Comparison of ENCODE assay signal across 21 cellular contexts in the genomic region with DNA sequence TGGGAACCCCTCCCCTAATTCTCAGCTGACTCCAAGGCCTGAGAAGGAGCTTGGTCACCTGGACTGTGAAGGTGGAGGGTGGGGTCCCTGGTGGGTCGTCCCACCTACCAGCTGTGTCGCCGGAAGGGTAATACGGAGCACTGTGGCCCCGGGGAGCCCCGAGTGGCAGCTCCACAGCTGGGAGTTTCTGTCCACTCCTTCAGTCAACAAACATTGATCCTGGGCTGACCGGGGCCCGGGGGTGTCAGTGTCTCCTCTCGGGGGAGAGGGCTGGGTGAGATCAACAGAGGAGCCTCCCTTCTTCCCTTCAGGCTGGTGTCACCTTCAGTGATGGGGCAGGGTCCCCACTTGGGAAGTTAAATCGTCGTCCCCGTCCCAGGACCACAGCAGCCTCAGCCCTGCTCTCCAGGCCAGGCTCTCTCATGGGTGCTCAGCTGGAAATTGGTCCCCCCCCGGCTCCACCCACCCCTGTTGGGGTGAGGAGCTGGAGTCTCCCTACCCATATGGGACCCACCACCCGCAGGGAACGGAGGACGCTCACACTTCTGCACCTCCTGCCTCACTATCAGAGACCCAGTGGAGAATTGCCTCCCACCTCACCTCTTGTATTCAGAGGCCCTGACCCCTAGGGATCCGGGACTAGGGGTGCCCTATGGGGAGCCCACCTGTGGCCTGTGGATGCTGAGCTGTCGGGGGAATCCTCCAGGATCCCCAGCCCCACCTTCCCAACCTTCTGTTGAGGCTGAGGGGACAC. TPM values are rescaled to one million over a fixed set of nuclear protein-coding genes. Genes with fewer than 3 reads are reported as not detected.
A peak's percentile ranks its signal among the peaks of the same experiment; 100 is the strongest.
DNase-seq lines count a peak whose midpoint lies in the region; ATAC-seq, FAIRE-seq and TF ChIP-seq lines count a peak whose summit lies in the region.
"Had no signal": no experiment of that assay in that cellular context is flagged by ENCODE, and none has a peak within 500 bp of the region (broad histone marks: within the 10 kb centered on the region; RNA-seq: fewer than 3 reads in every experiment).

No MANE protein-coding gene starts in this region.

- POLR2A ChIA-PET in HepG2 (lab: Yijun Ruan, JAX) = interaction anchor here (0.9 to 1.7 kb wide), 10 partner anchors 9 to 195 kb away, joined by 3 to 7 read pairs (median 4); partner anchors contain the start of genes ALYREF, ANAPC11 and MCRIP1

- TF ChIP-seq EP300 in HepG2 (IDR thresholded peaks at IDR 0.05; ENCODE audit: low read depth in 2 of 2, low read length in 2 of 2) = no peak
- no peak for TF ChIP-seq EP300 in HepG2 (CRISPR knock-in tag; IDR thresholded peaks at IDR 0.05; ENCODE audit: borderline replicate concordance)

- H4K8ac ChIP-seq in neuronal stem cell (ENCODE audit: low read depth, low read length) = no peak overlapping the region

- H2BK15ac ChIP-seq in neuronal stem cell (ENCODE audit: low read length) = peak overlapping the region; percentile 49

- no peak for FAIRE-seq in HepG2 (lab: Jason Lieb, UNC)
- FAIRE-seq: G401.6, GM12892, GM18507 had no signal

- BruUV-seq in HepG2 (replicated peaks; lab: Mats Ljungman, UMichigan) = no TSS peak

- H3K4me2 ChIP-seq in HepG2 (ENCODE audit: low read depth, low read length) (no peak overlapping the region), neuronal stem cell (ENCODE audit: insufficient read depth, low read length, poor library complexity, severe bottlenecking) (no peak overlapping the region)

- DNase-seq in H7 (peak; percentile 60), WERI-Rb-1 (peak; percentile 20), HepG2 (ENCODE audit: low spot score) (no peak), neuronal stem cell (ENCODE audit: low spot score) (no peak), DMS53 (lab: John Stamatoyannopoulos, UW) (no peak), HK-2 (ENCODE audit: unreplicated experiment) (no peak)
- DNase-seq: ACHN; BE2C; C1 segment of cervical spinal cord; CD4-positive, CD25-positive, alpha-beta regulatory T cell; CD8-positive, alpha-beta memory T cell; COR-L47; DMS 273 treated with DMSO at 0.1 percent for 48 hours; HCEC 1CT; HFFc6 had no signal

- no peak overlapping the region; the same call in 1 of the 2 replicates for H3K27ac ChIP-seq in WERI-Rb-1
- no peak overlapping the region for H3K27ac ChIP-seq in HepG2 (ENCODE audit: extremely low read length, insufficient read depth, low read length)
- no peak overlapping the region for H3K27ac ChIP-seq in neuronal stem cell (replicated peaks; ENCODE audit: low read length)

- TF ChIP-seq RAD21 in HepG2 (CRISPR knock-in tag; IDR thresholded peaks at IDR 0.05) = no peak

- CTCF ChIA-PET in HepG2 (lab: Yijun Ruan, JAX; ENCODE audit: low intra/inter-chr PET ratio, low total read pairs) = no interaction called here

- no peak overlapping the region for H3K4me3 ChIP-seq in H7 (ENCODE audit: insufficient read depth, low read depth, low read length)
- no peak overlapping the region for H3K4me3 ChIP-seq in WERI-Rb-1 (ENCODE audit: low read depth, low read length)
- no peak overlapping the region for H3K4me3 ChIP-seq in HepG2 (replicated peaks in 1 of 3; ENCODE audit: insufficient read depth in 1 of 3, low read depth in 2 of 3, low read length in 3 of 3)
- no peak overlapping the region for H3K4me3 ChIP-seq in neuronal stem cell (ENCODE audit: low read length in 2 of 2)

- TF ChIP-seq POLR2A in HepG2 (IDR thresholded peaks at IDR 0.05; ENCODE audit: insufficient read depth in 1 of 2, low read depth in 2 of 2, low read length in 2 of 2) = no peak

- H3K9ac ChIP-seq in HepG2 (ENCODE audit: insufficient read depth, low read depth, low read length) (no peak overlapping the region), neuronal stem cell (ENCODE audit: low read depth, low read length, poor library complexity) (no peak overlapping the region)

- TF ChIP-seq CTCF in WERI-Rb-1 (IDR thresholded peaks at IDR 0.05; ENCODE audit: low read depth, low read length) = no peak
- TF ChIP-seq CTCF in HepG2 (CRISPR knock-in tag; IDR thresholded peaks at IDR 0.05) = no peak

- ATAC-seq in HepG2 = peak; percentile 2; the same call in 1 of the 3 replicates
- ATAC-seq in GM18909 (IDR thresholded peaks at IDR 0.05; ENCODE audit: poor library complexity, unreplicated experiment) = no peak

- H4K91ac ChIP-seq in neuronal stem cell (ENCODE audit: low read depth, low read length, poor library complexity) = no peak overlapping the region

- H2AFZ ChIP-seq in HepG2 (ENCODE audit: low read length) (no peak overlapping the region), neuronal stem cell (ENCODE audit: low read length) (no peak overlapping the region)

- in situ Hi-C loops in HepG2 (cut with HindIII; ENCODE audit: extremely low pct_ligation_motif_present, low pct_unique_long_range_greater_than_20kb) = no loop called here

- no peak overlapping the region for H2BK5ac ChIP-seq in neuronal stem cell (ENCODE audit: low read length)

- peaks cover 13% of the 10 kb centered on the region for H3K9me3 ChIP-seq in WERI-Rb-1 (ENCODE audit: severe bottlenecking)
- H3K9me3 ChIP-seq in HepG2 (ENCODE audit: low read length) = no peaks in the 10 kb centered on the region
- H3K9me3 ChIP-seq in neuronal stem cell (replicated peaks in 1 of 2; ENCODE audit: control insufficient read depth in 2 of 2, insufficient read depth in 1 of 2, low read depth in 1 of 2, low read length in 2 of 2) = peaks cover 4 to 10% of the 10 kb centered on the region in 2 donors

- no peaks in the 10 kb centered on the region for H3K79me2 ChIP-seq in HepG2 (ENCODE audit: insufficient read depth, low read length)

- peak overlapping the region; percentile 20 for H3K23ac ChIP-seq in neuronal stem cell (ENCODE audit: low read depth, low read length, poor library complexity)

- peaks cover 38% of the 10 kb centered on the region for H3K4me1 ChIP-seq in HepG2 (ENCODE audit: insufficient read depth, low read length)
- H3K4me1 ChIP-seq in neuronal stem cell (ENCODE audit: control insufficient read depth in 2 of 2, insufficient read depth in 1 of 2, low read depth in 1 of 2, low read length in 2 of 2) = peaks cover 2 to 7% of the 10 kb centered on the region in 2 donors
- H3K4me1 ChIP-seq: BE2C had no signal

- H3K18ac ChIP-seq in neuronal stem cell (ENCODE audit: low read length) = no peak overlapping the region

- peak overlapping the region; percentile 23 for H3K4ac ChIP-seq in neuronal stem cell (ENCODE audit: low read length)

- no peak overlapping the region for H2BK12ac ChIP-seq in neuronal stem cell (ENCODE audit: low read length)

- 21% methylated on average over 15 of the region's 18 CpGs for WGBS in HepG2 (ENCODE audit: low lambda C conversion rate)
- WGBS in neuronal stem cell (ENCODE audit: extremely low coverage in 2 of 2, insufficient read length in 2 of 2, insufficient replicate concordance in 1 of 2), 2 donors = no CpG with 5 or more reads among the region's 18 CpGs

- H3K27me3 ChIP-seq in H7 (ENCODE audit: control insufficient read depth, insufficient read depth, low read length) = peaks cover 57% of the 10 kb centered on the region
- peaks cover 5% of the 10 kb centered on the region for H3K27me3 ChIP-seq in WERI-Rb-1 (ENCODE audit: insufficient read depth, low read depth, severe bottlenecking)
- peaks cover 25 to 86% of the 10 kb centered on the region in 2 experiments for H3K27me3 ChIP-seq in HepG2 (ENCODE audit: control insufficient read depth in 1 of 2, insufficient read depth in 2 of 2, low read length in 2 of 2)
- H3K27me3 ChIP-seq in neuronal stem cell (ENCODE audit: control insufficient read depth in 3 of 3, insufficient read depth in 3 of 3, low read depth in 1 of 3, low read length in 3 of 3) = peaks cover 20 to 91% (median 70%) of the 10 kb centered on the region in 3 experiments

- intact Hi-C loops in HepG2 (cut with micrococcal nuclease; ENCODE audit: unreplicated experiment) = no loop called here

- H3K36me3 ChIP-seq in H7 (replicated peaks; ENCODE audit: control insufficient read depth, insufficient read depth, low read length) = no peaks in the 10 kb centered on the region
- H3K36me3 ChIP-seq in WERI-Rb-1 = no peaks in the 10 kb centered on the region
- H3K36me3 ChIP-seq in HepG2 (replicated peaks in 1 of 2; ENCODE audit: control insufficient read depth in 1 of 2, insufficient read depth in 2 of 2, low read length in 2 of 2) = no peaks in the 10 kb centered on the region
- no peaks in the 10 kb centered on the region for H3K36me3 ChIP-seq in neuronal stem cell (replicated peaks in 1 of 2; ENCODE audit: control insufficient read depth in 2 of 2, insufficient read depth in 2 of 2, low read length in 2 of 2)
- H3K36me3 ChIP-seq: BE2C had no signal

- H3K79me1 ChIP-seq in neuronal stem cell (ENCODE audit: low read depth, low read length) = peaks cover 7% of the 10 kb centered on the region

- no peaks in the 10 kb centered on the region for H4K20me1 ChIP-seq in HepG2 (ENCODE audit: insufficient read depth, low read length)

- H2AK5ac ChIP-seq in neuronal stem cell (ENCODE audit: low read depth, low read length) = peak overlapping the region; percentile 53

- no peak overlapping the region for H3K14ac ChIP-seq in neuronal stem cell (ENCODE audit: low read length)

- no peak overlapping the region for H2BK120ac ChIP-seq in neuronal stem cell (ENCODE audit: low read depth, low read length)

RNA-seq across cellular contexts. Expression of gene GCGR, which starts 1.9 kb away (rescaled TPM):
- 0.07 and 0.11 TPM in 2 replicates for total RNA-seq in H7 (2014; rRNA removed; shearing (Covaris generic))
- total RNA-seq in HepG2 (2016; rRNA removed; fragmentation: Illumina TruSeq; extraction: Trizol) = 0.13 TPM in 1 of 2 replicates, not detected in the other
- total RNA-seq in HepG2 (2016; cell fraction: cytosol; rRNA removed; fragmentation: Illumina TruSeq; extraction: Trizol; ENCODE audit: low read depth) = not detected in 2 replicates
- 0.15 TPM in 1 of 2 replicates, not detected in the other for total RNA-seq in HepG2 (2016; cell fraction: insoluble cytoplasmic fraction; rRNA removed; fragmentation: Illumina TruSeq; extraction: Trizol)
- total RNA-seq in HepG2 (2016; cell fraction: membrane; rRNA removed; fragmentation: Illumina TruSeq; extraction: Trizol) = not detected in 2 replicates
- 0.31 TPM in 1 of 2 replicates, not detected in the other for total RNA-seq in HepG2 (2016; cell fraction: nucleus; rRNA removed; fragmentation: Illumina TruSeq; extraction: Trizol)
- polyA plus RNA-seq in HepG2 (2011; rRNA removed) = 0.04 and 0.27 TPM in 2 replicates
- polyA plus RNA-seq in HepG2 (2011; cell fraction: cytosol; rRNA removed) = 0.10 and 0.12 TPM in 2 replicates
- 4.7 and 5.5 TPM in 2 replicates for polyA plus RNA-seq in HepG2 (2011; cell fraction: nucleus; rRNA removed)
- polyA plus RNA-seq in HepG2 (2012) = 0.07 and 0.27 TPM in 2 replicates
- not detected in 2 replicates for polyA plus RNA-seq in HepG2 (2016; cell fraction: cytosol; fragmentation: Illumina TruSeq; extraction: Trizol; ENCODE audit: low read depth)
- not detected in 2 replicates for polyA plus RNA-seq in HepG2 (2016; cell fraction: insoluble cytoplasmic fraction; fragmentation: Illumina TruSeq; extraction: Trizol; ENCODE audit: low read depth)
- polyA plus RNA-seq in HepG2 (2016; cell fraction: membrane; fragmentation: Illumina TruSeq; extraction: Trizol; ENCODE audit: low read depth) = not detected in 2 replicates
- 0.31 and 0.60 TPM in 2 replicates for polyA plus RNA-seq in HepG2 (2016; cell fraction: nucleus; fragmentation: Illumina TruSeq; extraction: Trizol; ENCODE audit: insufficient read depth, low read depth)
- polyA minus RNA-seq in HepG2 (2011; rRNA and poly(A)+ RNA removed; ENCODE audit: low replicate concordance) = 0.14 and 0.26 TPM in 2 replicates
- not detected in 2 replicates for polyA minus RNA-seq in HepG2 (2011; cell fraction: cytosol; rRNA and poly(A)+ RNA removed)
- 0.52 and 0.87 TPM in 2 replicates for polyA minus RNA-seq in HepG2 (2011; cell fraction: nucleus; rRNA and poly(A)+ RNA removed)
- 0.40 TPM for polyA plus RNA-seq in neuronal stem cell (2013, experiment 1 of 2)
- 0.50 TPM for polyA plus RNA-seq in neuronal stem cell (2013, experiment 2 of 2)
- total RNA-seq: A172; CD4-positive, CD25-positive, alpha-beta regulatory T cell; CD8-positive, alpha-beta memory T cell; H4; HFFc6 had no signal
- polyA plus RNA-seq: CD4-positive, CD25-positive, alpha-beta regulatory T cell; CD8-positive, alpha-beta memory T cell had no signal

RNA-seq across cellular contexts. Expression of gene MCRIP1, which starts 27.2 kb away (rescaled TPM):
- total RNA-seq in H7 (2014; rRNA removed; shearing (Covaris generic)) = 180 and 204 TPM in 2 replicates
- total RNA-seq in HepG2 (2016; rRNA removed; fragmentation: Illumina TruSeq; extraction: Trizol) = 76.1 and 84.9 TPM in 2 replicates
- total RNA-seq in HepG2 (2016; cell fraction: cytosol; rRNA removed; fragmentation: Illumina TruSeq; extraction: Trizol; ENCODE audit: low read depth) = 74.8 and 93.7 TPM in 2 replicates
- total RNA-seq in HepG2 (2016; cell fraction: insoluble cytoplasmic fraction; rRNA removed; fragmentation: Illumina TruSeq; extraction: Trizol) = 73.6 and 90.1 TPM in 2 replicates
- 97.9 and 116 TPM in 2 replicates for total RNA-seq in HepG2 (2016; cell fraction: membrane; rRNA removed; fragmentation: Illumina TruSeq; extraction: Trizol)
- total RNA-seq in HepG2 (2016; cell fraction: nucleus; rRNA removed; fragmentation: Illumina TruSeq; extraction: Trizol) = 29.3 and 32.8 TPM in 2 replicates
- 79.7 and 113 TPM in 2 replicates for polyA plus RNA-seq in HepG2 (2011; rRNA removed)
- 95.7 and 150 TPM in 2 replicates for polyA plus RNA-seq in HepG2 (2011; cell fraction: cytosol; rRNA removed)
- polyA plus RNA-seq in HepG2 (2011; cell fraction: nucleus; rRNA removed) = 122 and 140 TPM in 2 replicates
- 44.7 and 56.7 TPM in 2 replicates for polyA plus RNA-seq in HepG2 (2012)
- 77.4 and 92.8 TPM in 2 replicates for polyA plus RNA-seq in HepG2 (2016; cell fraction: cytosol; fragmentation: Illumina TruSeq; extraction: Trizol; ENCODE audit: low read depth)
- polyA plus RNA-seq in HepG2 (2016; cell fraction: insoluble cytoplasmic fraction; fragmentation: Illumina TruSeq; extraction: Trizol; ENCODE audit: low read depth) = 75.3 and 82.0 TPM in 2 replicates
- 86.8 and 108 TPM in 2 replicates for polyA plus RNA-seq in HepG2 (2016; cell fraction: membrane; fragmentation: Illumina TruSeq; extraction: Trizol; ENCODE audit: low read depth)
- polyA plus RNA-seq in HepG2 (2016; cell fraction: nucleus; fragmentation: Illumina TruSeq; extraction: Trizol; ENCODE audit: insufficient read depth, low read depth) = 63.7 and 68.1 TPM in 2 replicates
- 1.6 and 50.7 TPM in 2 replicates for polyA minus RNA-seq in HepG2 (2011; rRNA and poly(A)+ RNA removed; ENCODE audit: low replicate concordance)
- 39.9 and 44.0 TPM in 2 replicates for polyA minus RNA-seq in HepG2 (2011; cell fraction: cytosol; rRNA and poly(A)+ RNA removed)
- 12.4 and 13.7 TPM in 2 replicates for polyA minus RNA-seq in HepG2 (2011; cell fraction: nucleus; rRNA and poly(A)+ RNA removed)
- polyA plus RNA-seq in neuronal stem cell (2013, experiment 1 of 2) = 145 TPM
- polyA plus RNA-seq in neuronal stem cell (2013, experiment 2 of 2) = 137 TPM

RNA-seq across cellular contexts. Expression of gene PPP1R27, which starts 29.0 kb away (rescaled TPM):
- total RNA-seq in H7 (2014; rRNA removed; shearing (Covaris generic)) = not detected in 2 replicates
- total RNA-seq in HepG2 (2016; rRNA removed; fragmentation: Illumina TruSeq; extraction: Trizol) = 0.69 and 1.00 TPM in 2 replicates
- total RNA-seq in HepG2 (2016; cell fraction: cytosol; rRNA removed; fragmentation: Illumina TruSeq; extraction: Trizol; ENCODE audit: low read depth) = 0.71 and 2.3 TPM in 2 replicates
- total RNA-seq in HepG2 (2016; cell fraction: insoluble cytoplasmic fraction; rRNA removed; fragmentation: Illumina TruSeq; extraction: Trizol) = 1.3 TPM in 1 of 2 replicates, not detected in the other
- total RNA-seq in HepG2 (2016; cell fraction: membrane; rRNA removed; fragmentation: Illumina TruSeq; extraction: Trizol) = 1.00 and 1.2 TPM in 2 replicates
- 0.91 and 1.8 TPM in 2 replicates for total RNA-seq in HepG2 (2016; cell fraction: nucleus; rRNA removed; fragmentation: Illumina TruSeq; extraction: Trizol)
- 0.17 and 0.33 TPM in 2 replicates for polyA plus RNA-seq in HepG2 (2011; rRNA removed)
- polyA plus RNA-seq in HepG2 (2011; cell fraction: cytosol; rRNA removed) = 0.55 and 1.1 TPM in 2 replicates
- 1.6 and 2.8 TPM in 2 replicates for polyA plus RNA-seq in HepG2 (2011; cell fraction: nucleus; rRNA removed)
- 0.34 and 0.52 TPM in 2 replicates for polyA plus RNA-seq in HepG2 (2012)
- 0.57 and 1.0 TPM in 2 replicates for polyA plus RNA-seq in HepG2 (2016; cell fraction: cytosol; fragmentation: Illumina TruSeq; extraction: Trizol; ENCODE audit: low read depth)
- 1.7 TPM in 1 of 2 replicates, not detected in the other for polyA plus RNA-seq in HepG2 (2016; cell fraction: insoluble cytoplasmic fraction; fragmentation: Illumina TruSeq; extraction: Trizol; ENCODE audit: low read depth)
- polyA plus RNA-seq in HepG2 (2016; cell fraction: membrane; fragmentation: Illumina TruSeq; extraction: Trizol; ENCODE audit: low read depth) = 0.56 TPM in 1 of 2 replicates, not detected in the other
- 2.1 TPM in 1 of 2 replicates, not detected in the other for polyA plus RNA-seq in HepG2 (2016; cell fraction: nucleus; fragmentation: Illumina TruSeq; extraction: Trizol; ENCODE audit: insufficient read depth, low read depth)
- polyA minus RNA-seq in HepG2 (2011; rRNA and poly(A)+ RNA removed; ENCODE audit: low replicate concordance) = 0.09 and 0.88 TPM in 2 replicates
- polyA minus RNA-seq in HepG2 (2011; cell fraction: cytosol; rRNA and poly(A)+ RNA removed) = not detected in 2 replicates
- polyA minus RNA-seq in HepG2 (2011; cell fraction: nucleus; rRNA and poly(A)+ RNA removed) = 1.9 TPM in 1 of 2 replicates, not detected in the other
- 0.20 TPM for polyA plus RNA-seq in neuronal stem cell (2013, experiment 1 of 2)
- polyA plus RNA-seq in neuronal stem cell (2013, experiment 2 of 2) = 0.21 TPM
- total RNA-seq: A172; CD4-positive, CD25-positive, alpha-beta regulatory T cell; CD8-positive, alpha-beta memory T cell; H4; HFFc6 had no signal
- polyA plus RNA-seq: CD4-positive, CD25-positive, alpha-beta regulatory T cell; CD8-positive, alpha-beta memory T cell had no signal

RNA-seq across cellular contexts. Expression of gene P4HB, which starts 54.5 kb away (rescaled TPM):
- 421 and 528 TPM in 2 replicates for total RNA-seq in H7 (2014; rRNA removed; shearing (Covaris generic))
- 337 and 782 TPM in 2 replicates for total RNA-seq in HepG2 (2016; rRNA removed; fragmentation: Illumina TruSeq; extraction: Trizol)
- 162 and 167 TPM in 2 replicates for total RNA-seq in HepG2 (2016; cell fraction: cytosol; rRNA removed; fragmentation: Illumina TruSeq; extraction: Trizol; ENCODE audit: low read depth)
- total RNA-seq in HepG2 (2016; cell fraction: insoluble cytoplasmic fraction; rRNA removed; fragmentation: Illumina TruSeq; extraction: Trizol) = 282 and 813 TPM in 2 replicates
- total RNA-seq in HepG2 (2016; cell fraction: membrane; rRNA removed; fragmentation: Illumina TruSeq; extraction: Trizol) = 299 and 300 TPM in 2 replicates
- 801 and 884 TPM in 2 replicates for total RNA-seq in HepG2 (2016; cell fraction: nucleus; rRNA removed; fragmentation: Illumina TruSeq; extraction: Trizol)
- 181 and 185 TPM in 2 replicates for polyA plus RNA-seq in HepG2 (2011; rRNA removed)
- polyA plus RNA-seq in HepG2 (2011; cell fraction: cytosol; rRNA removed) = 150 and 176 TPM in 2 replicates
- 517 and 557 TPM in 2 replicates for polyA plus RNA-seq in HepG2 (2011; cell fraction: nucleus; rRNA removed)
- 1,462 and 1,524 TPM in 2 replicates for polyA plus RNA-seq in HepG2 (2012)
- 236 TPM in 2 replicates for polyA plus RNA-seq in HepG2 (2016; cell fraction: cytosol; fragmentation: Illumina TruSeq; extraction: Trizol; ENCODE audit: low read depth)
- polyA plus RNA-seq in HepG2 (2016; cell fraction: insoluble cytoplasmic fraction; fragmentation: Illumina TruSeq; extraction: Trizol; ENCODE audit: low read depth) = 494 and 566 TPM in 2 replicates
- 378 and 399 TPM in 2 replicates for polyA plus RNA-seq in HepG2 (2016; cell fraction: membrane; fragmentation: Illumina TruSeq; extraction: Trizol; ENCODE audit: low read depth)
- 2,290 and 2,428 TPM in 2 replicates for polyA plus RNA-seq in HepG2 (2016; cell fraction: nucleus; fragmentation: Illumina TruSeq; extraction: Trizol; ENCODE audit: insufficient read depth, low read depth)
- polyA minus RNA-seq in HepG2 (2011; rRNA and poly(A)+ RNA removed; ENCODE audit: low replicate concordance) = 90.8 and 213 TPM in 2 replicates
- 303 and 378 TPM in 2 replicates for polyA minus RNA-seq in HepG2 (2011; cell fraction: cytosol; rRNA and poly(A)+ RNA removed)
- polyA minus RNA-seq in HepG2 (2011; cell fraction: nucleus; rRNA and poly(A)+ RNA removed) = 250 and 278 TPM in 2 replicates
- polyA plus RNA-seq in neuronal stem cell (2013, experiment 1 of 2) = 321 TPM
- 298 TPM for polyA plus RNA-seq in neuronal stem cell (2013, experiment 2 of 2)

Comparison
In these comparisons a context has a peak if more than half of its experiments do, and no peak if none do; other contexts are left out.
1. DNase-seq: peak in H7 (single experiment) and WERI-Rb-1 (single experiment); none in HepG2 (single experiment), neuronal stem cell (single experiment), DMS53 (single experiment) and HK-2 (single experiment).